In the genomic region with DNA sequence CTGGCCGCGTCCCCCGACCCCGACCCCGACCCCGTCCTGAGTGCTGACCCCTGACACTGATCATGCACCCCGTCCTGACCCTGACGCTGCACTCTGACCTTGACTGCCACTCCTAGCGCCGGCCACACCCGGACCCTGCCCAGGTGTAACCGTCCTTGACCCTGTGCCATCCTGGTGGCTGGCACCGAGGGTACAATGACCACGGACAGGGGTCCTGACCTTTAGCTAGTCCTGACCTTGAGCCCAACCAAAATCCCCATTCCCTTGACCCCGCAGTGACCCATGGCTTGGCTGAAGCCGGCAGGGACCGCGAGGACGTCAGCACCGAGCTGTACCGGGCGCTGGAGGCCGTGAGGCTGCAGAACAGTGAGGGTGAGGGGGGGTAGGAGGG, we compare ENCODE assay signal across 1 cellular context.
TF ChIP-seq lines count a peak whose summit lies in the region.

No MANE protein-coding gene starts in this region.

TF ChIP-seq in WTC11, 78 proteins besides CTCF, POLR2A, EP300 and RAD21 (continued from another document):
- TF ChIP-seq E2F4 (CRISPR knock-in tag; IDR thresholded peaks at IDR 0.05; ENCODE audit: borderline replicate concordance, low read depth) (no peak), ZNF423 (CRISPR knock-in tag; IDR thresholded peaks at IDR 0.05) (no peak), MAX (CRISPR knock-in tag; IDR thresholded peaks at IDR 0.05) (peak; percentile 47; the same call in 1 of the 2 replicates), SMAD3 (CRISPR knock-in tag; IDR thresholded peaks at IDR 0.05; ENCODE audit: borderline replicate concordance) (no peak)
